11 cellular contexts compared by ENCODE assay signal in genomic region chr5:151104795-151105194, GRCh38. TPM values are rescaled to one million over a fixed set of nuclear protein-coding genes. Genes with fewer than 3 reads are reported as not detected.
A peak's percentile ranks its signal among the peaks of the same experiment; 100 is the strongest.
DNase-seq lines count a peak whose midpoint lies in the region; FAIRE-seq and TF ChIP-seq lines count a peak whose summit lies in the region.
"Had no signal": no experiment of that assay in that cellular context is flagged by ENCODE, and none has a peak within 500 bp of the region (broad histone marks: within the 10 kb centered on the region; RNA-seq: fewer than 3 reads in every experiment).

No MANE protein-coding gene starts in this region.

- TF ChIP-seq CTCF in H1 (IDR thresholded peaks at IDR 0.05; ENCODE audit: control extremely low read depth in 1 of 3, insufficient read depth in 1 of 3, low read depth in 1 of 3, low read length in 3 of 3) (no peak), lower leg skin (IDR thresholded peaks at IDR 0.05) (no peak), spleen (IDR thresholded peaks at IDR 0.05 in 8 of 11, conservative IDR thresholded peaks at IDR 0.05 in 3 of 11) (no peak)

- H2AFZ ChIP-seq in H1 (ENCODE audit: low read length) = no peak overlapping the region

- no peak overlapping the region for H3K4me2 ChIP-seq in H1 (ENCODE audit: insufficient read depth in 1 of 2, low read depth in 2 of 2, low read length in 2 of 2)

- H3K4me1 ChIP-seq in H1 (replicated peaks in 1 of 4; ENCODE audit: control insufficient read depth in 3 of 4, insufficient read depth in 4 of 4, low read length in 3 of 4) = no peaks in the 10 kb centered on the region
- peaks cover 12 to 67% (median 38%) of the 10 kb centered on the region in 6 donors for H3K4me1 ChIP-seq in spleen

- H4K91ac ChIP-seq in H1 (replicated peaks; ENCODE audit: insufficient read length, low read length) = no peak overlapping the region

- TF ChIP-seq POLR2A in GM12891 (IDR thresholded peaks at IDR 0.05; ENCODE audit: low read depth, low read length) = no peak
- no peak for TF ChIP-seq POLR2A in H1 (IDR thresholded peaks at IDR 0.05; ENCODE audit: control extremely low read depth in 1 of 2, low read depth in 2 of 2, low read length in 2 of 2)
- TF ChIP-seq POLR2A in lower leg skin (IDR thresholded peaks at IDR 0.05) = no peak
- no peak for TF ChIP-seq POLR2A in spleen (IDR thresholded peaks at IDR 0.05)
- TF ChIP-seq POLR2A in erythroblast (IDR thresholded peaks at IDR 0.05; ENCODE audit: low read length) = no peak

- H3K23me2 ChIP-seq in H1 (ENCODE audit: low read depth, low read length) = peaks cover 2% of the 10 kb centered on the region; the same call in 1 of the 2 replicates

- H4K5ac ChIP-seq in H1 (ENCODE audit: insufficient read length, low read depth, low read length) = no peak overlapping the region

- WGBS in H1 (ENCODE audit: extremely low coverage in 1 of 2, insufficient coverage in 1 of 2, insufficient read length in 1 of 2, insufficient replicate concordance in 2 of 2, low coverage in 1 of 2, low lambda C conversion rate in 2 of 2, missing lambda C conversion rate in 1 of 2), 2 experiments = 95% methylated on average over 5 of the region's 5 CpGs; no CpG with 5 or more reads in 1 of the 2 experiments
- WGBS in lower leg skin, 2 donors = 63 to 68% methylated on average over 5 of the region's 5 CpGs
- WGBS in spleen, 5 donors = 51 to 79% (median 68%) methylated on average over 5 of the region's 5 CpGs

- FAIRE-seq in GM12891 (lab: Jason Lieb, UNC) (no peak), H1 (lab: Jason Lieb, UNC) (no peak)

- intact Hi-C loops in lower leg skin (cut with DNase I; ENCODE audit: low total_unique reads) = no loop called here
- intact Hi-C loops in spleen (cut with DNase I; ENCODE audit: low total_unique reads) = no loop called here

- no peaks in the 10 kb centered on the region for H3K79me2 ChIP-seq in H1 (ENCODE audit: control insufficient read depth in 1 of 2, insufficient read depth in 2 of 2, low read length in 2 of 2)

- no peak for TF ChIP-seq EP300 in H1 (IDR thresholded peaks at IDR 0.05; ENCODE audit: borderline replicate concordance in 1 of 2, low read depth in 2 of 2, low read length in 2 of 2)

- CTCF ChIA-PET in H1 (lab: Charles Lee; ENCODE audit: partially characterized antibody) = interaction anchor here (0.6 to 29.9 kb wide), 6 partner anchors 11 to 74 kb away, joined by 4 to 777 read pairs (median 8); partner anchors contain the start of gene TNIP1

- H3K79me1 ChIP-seq in H1 (ENCODE audit: low read depth, low read length) = no peaks in the 10 kb centered on the region

- no peaks in the 10 kb centered on the region for H3K9me3 ChIP-seq in H1 (ENCODE audit: insufficient read depth in 2 of 2, low read depth in 1 of 2, low read length in 1 of 2)
- H3K9me3 ChIP-seq in spleen = no peaks in the 10 kb centered on the region

- no peak overlapping the region for H4K8ac ChIP-seq in H1 (ENCODE audit: extremely low read depth, insufficient read depth, low read length)

- H2BK20ac ChIP-seq in H1 (ENCODE audit: low read length) = no peak overlapping the region

- H3K27me3 ChIP-seq in H1 (replicated peaks in 1 of 4; ENCODE audit: control insufficient read depth in 3 of 4, extremely low read depth in 1 of 4, insufficient read depth in 3 of 4, low read length in 3 of 4) = no peaks in the 10 kb centered on the region; a peak in 1 of 7 replicates
- H3K27me3 ChIP-seq in spleen (replicated peaks in 1 of 7) = no peaks in the 10 kb centered on the region

- no peak overlapping the region for H2BK12ac ChIP-seq in H1 (ENCODE audit: low read depth, low read length)

- H3K4me3 ChIP-seq in H1 (ENCODE audit: extremely low read depth in 1 of 4, insufficient read depth in 2 of 4, low read depth in 3 of 4, low read length in 4 of 4) = no peak overlapping the region
- H3K4me3 ChIP-seq in lower leg skin (ENCODE audit: low read depth, poor library complexity, severe bottlenecking) = no peak overlapping the region
- no peak overlapping the region for H3K4me3 ChIP-seq in spleen

- no peak overlapping the region for H2BK120ac ChIP-seq in H1 (replicated peaks; ENCODE audit: low read depth, low read length)

- H2BK15ac ChIP-seq in H1 (ENCODE audit: low read length) = no peak overlapping the region

- H2AK5ac ChIP-seq in H1 (ENCODE audit: low read depth, low read length) = no peak overlapping the region

- DNase-seq in GM12891 (ENCODE audit: insufficient read length, low spot score) (no peak), H1 (ENCODE audit: low read depth in 1 of 2, low spot score in 2 of 2) (no peak), lower leg skin (ENCODE audit: low spot score in 2 of 2) (peak; percentile 74 to 93), spleen (peak; percentile 14), SIG-M5 treated with dmso at 0.1 percent for 504 hours (lab: John Stamatoyannopoulos, UW; ENCODE audit: unreplicated experiment) (no peak), NCI-H345 (lab: John Stamatoyannopoulos, UW) (no peak), erythroblast (lab: John Stamatoyannopoulos, UW) (no peak)
- DNase-seq in activated CD4-positive, CD25-positive, alpha-beta regulatory T cell treated with anti-CD3 and anti-CD28 coated beads, Interleukin-2, amount 50 U/mL, for 72 hours = no peak
- DNase-seq: activated naive CD4-positive, alpha-beta T cell treated with Interleukin-2 at 50 U/mL for 16 hours; DMS53; KBM-7 had no signal

- no peak overlapping the region for H3K14ac ChIP-seq in H1 (ENCODE audit: insufficient read length)

- no peak overlapping the region for H3K23ac ChIP-seq in H1 (ENCODE audit: insufficient read length)

- no peak overlapping the region for H3K18ac ChIP-seq in H1 (ENCODE audit: extremely low read depth, low read length)

- TF ChIP-seq RAD21 in H1 (IDR thresholded peaks at IDR 0.05 in 1 of 2, conservative IDR thresholded peaks at IDR 0.05 in 1 of 2; ENCODE audit: low read depth in 2 of 2, low read length in 2 of 2) = no peak

- H4K20me1 ChIP-seq in H1 (replicated peaks in 1 of 2; ENCODE audit: control insufficient read depth in 1 of 2, insufficient read depth in 2 of 2, low read length in 2 of 2) = peaks cover 2 to 4% of the 10 kb centered on the region in 2 experiments

- POLR2A ChIA-PET in H1 (lab: Charles Lee; ENCODE audit: partially characterized antibody) = interaction anchor here (1.2 kb wide), 1 partner anchor 15 kb away, joined by 5 read pairs; no protein-coding TSS in a partner anchor

- no peak overlapping the region for H2BK5ac ChIP-seq in H1 (ENCODE audit: low read depth, low read length)

- H3K4ac ChIP-seq in H1 (replicated peaks; ENCODE audit: insufficient read length, low read depth, low read length) = no peak overlapping the region

- no peak overlapping the region for H3K9ac ChIP-seq in H1 (replicated peaks in 1 of 4; ENCODE audit: extremely low read depth in 1 of 4, low read depth in 3 of 4, low read length in 3 of 4)

- H3K56ac ChIP-seq in H1 (replicated peaks; ENCODE audit: insufficient read length, low read depth, low read length) = no peak overlapping the region

- no peak overlapping the region for H3K27ac ChIP-seq in H1 (ENCODE audit: low read depth, low read length)
- peak overlapping the region in 2 of 8 donors; percentile 31 to 39 for H3K27ac ChIP-seq in spleen

- H3K36me3 ChIP-seq in H1 (ENCODE audit: control insufficient read depth in 2 of 4, insufficient read depth in 4 of 4, low read length in 3 of 4) = peaks cover 0 to 15% (median 7%) of the 10 kb centered on the region in 4 experiments; a peak in 5 of 8 replicates
- peaks cover 0 to 98% (median 73%) of the 10 kb centered on the region in 6 donors for H3K36me3 ChIP-seq in spleen

TF ChIP-seq in GM12891, 5 proteins besides CTCF, POLR2A, EP300 and RAD21:
- 0 out of 2 replicates have a peak, but pooled peaks have one; percentile 9 for TF ChIP-seq POLR2AphosphoS5 (IDR thresholded peaks at IDR 0.05; ENCODE audit: low read depth, low read length)
- TF ChIP-seq PAX5 (IDR thresholded peaks at IDR 0.05; ENCODE audit: insufficient read depth, low read length, severe bottlenecking) = no peak

TF ChIP-seq in H1, 55 proteins besides CTCF, POLR2A, EP300 and RAD21 (continues in another document):
- no peak for TF ChIP-seq BRCA1 (IDR thresholded peaks at IDR 0.05; ENCODE audit: low read depth, low read length)
- peak; percentile 25; the same call in 1 of the 2 replicates for TF ChIP-seq CEBPB (IDR thresholded peaks at IDR 0.05; ENCODE audit: low read depth, low read length)

RNA-seq across cellular contexts. Expression of gene TNIP1, which starts 24.0 kb away (rescaled TPM):
- polyA plus RNA-seq in GM12891 (2012; ENCODE audit: low read depth, missing spikeins) = 253 TPM
- 31.9 and 33.9 TPM in 2 replicates for total RNA-seq in H1 (2021; fragmentation: NEBNext Ultra II Directional; extraction: Animal tissue kit (Norgen Biotek cat#: 25700))
- polyA plus RNA-seq in H1 (2011; rRNA removed) (14.2 and 19.2 TPM in 2 replicates), spleen (100 to 1,000 TPM in 1 of 3 donors, 10 to 100 TPM in 2; 67.7 to 149 (median 95.9) TPM)
- 23.3 TPM for polyA plus RNA-seq in H1 (2011; cell fraction: cytosol; rRNA removed)
- polyA plus RNA-seq in H1 (2011; cell fraction: nucleus; rRNA removed) = 28.8 TPM
- polyA plus RNA-seq in H1 (2012, experiment 1 of 2) = 23.3 to 34.6 TPM (median 31.3 TPM) in 4 replicates
- polyA plus RNA-seq in H1 (2012, experiment 2 of 2) = 28.0 TPM
- polyA plus RNA-seq in H1 (2013, experiment 1 of 2) = 15.3 TPM
- 15.4 TPM for polyA plus RNA-seq in H1 (2013, experiment 2 of 2)
- polyA minus RNA-seq in H1 (2011; rRNA and poly(A)+ RNA removed) = 18.7 and 25.1 TPM in 2 replicates
- 28.8 TPM for polyA minus RNA-seq in H1 (2011; cell fraction: cytosol; rRNA and poly(A)+ RNA removed)
- 28.5 TPM for polyA minus RNA-seq in H1 (2011; cell fraction: nucleus; rRNA and poly(A)+ RNA removed)
- total RNA-seq in lower leg skin (100 to 1,000 TPM in 1 of 4 donors, 10 to 100 TPM in 3; 91.2 to 123 (median 98.1) TPM), spleen (100 to 1,000 TPM; 179 to 260 (median 218) TPM)

RNA-seq across cellular contexts. Expression of gene ANXA6, which starts 52.8 kb away (rescaled TPM):
- polyA plus RNA-seq in GM12891 (2012; ENCODE audit: low read depth, missing spikeins) = 409 TPM
- 78.6 and 85.2 TPM in 2 replicates for total RNA-seq in H1 (2021; fragmentation: NEBNext Ultra II Directional; extraction: Animal tissue kit (Norgen Biotek cat#: 25700))
- polyA plus RNA-seq in H1 (2011; rRNA removed) = 61.3 and 63.5 TPM in 2 replicates
- 79.0 TPM for polyA plus RNA-seq in H1 (2011; cell fraction: cytosol; rRNA removed)
- polyA plus RNA-seq in H1 (2011; cell fraction: nucleus; rRNA removed) = 88.4 TPM
- polyA plus RNA-seq in H1 (2012, experiment 1 of 2) = 67.7 to 90.0 TPM (median 77.9 TPM) in 4 replicates
- 58.0 TPM for polyA plus RNA-seq in H1 (2012, experiment 2 of 2)
- polyA plus RNA-seq in H1 (2013, experiment 1 of 2) = 48.1 TPM
- polyA plus RNA-seq in H1 (2013, experiment 2 of 2) = 46.3 TPM
- polyA minus RNA-seq in H1 (2011; rRNA and poly(A)+ RNA removed) = 95.6 and 112 TPM in 2 replicates
- 50.6 TPM for polyA minus RNA-seq in H1 (2011; cell fraction: cytosol; rRNA and poly(A)+ RNA removed)
- 65.2 TPM for polyA minus RNA-seq in H1 (2011; cell fraction: nucleus; rRNA and poly(A)+ RNA removed)
- total RNA-seq in lower leg skin = 10 to 100 TPM; 34.2 to 68.4 (median 43.3) TPM
- 100 to 1,000 TPM; 142 to 295 (median 210) TPM for total RNA-seq in spleen
- 100 to 1,000 TPM; 141 to 186 (median 155) TPM for polyA plus RNA-seq in spleen

Comparison
In these comparisons a context has a peak if more than half of its experiments do, and no peak if none do; other contexts are left out.
1. DNase-seq: peak in lower leg skin (2 of 2) and spleen (single experiment); none in GM12891 (single experiment), H1 (0 of 2), activated CD4-positive, CD25-positive, alpha-beta regulatory T cell treated with anti-CD3 and anti-CD28 coated beads, Interleukin-2, amount 50 U/mL, for 72 hours (single experiment), SIG-M5 treated with dmso at 0.1 percent for 504 hours (single experiment), NCI-H345 (single experiment) and erythroblast (0 of 2).